Comparison of ENCODE assay signal across 12 cellular contexts in genomic region chr15:58738051-58738707, GRCh38. TPM values are rescaled to one million over a fixed set of nuclear protein-coding genes. Genes with fewer than 3 reads are reported as not detected.
A peak's percentile ranks its signal among the peaks of the same experiment; 100 is the strongest.
DNase-seq lines count a peak whose midpoint lies in the region; ATAC-seq and TF ChIP-seq lines count a peak whose summit lies in the region.
"Had no signal": no experiment of that assay in that cellular context is flagged by ENCODE, and none has a peak within 500 bp of the region (broad histone marks: within the 10 kb centered on the region; RNA-seq: fewer than 3 reads in every experiment).

No MANE protein-coding gene starts in this region.

- no peaks in the 10 kb centered on the region for H3K27me3 Mint-ChIP-seq in activated T-cell treated with anti-CD3 and anti-CD28 coated beads, Interleukin-2, amount 50 U/mL, for 72 hours (ENCODE audit: low read depth)
- H3K27me3 Mint-ChIP-seq: stimulated activated naive B cell treated with anti-CD40 and anti-IgM and Interleukin-4, amounts not matched to agents 10 μg/mL and 1 μg/mL and 100 μg/mL, for 72 hours had no signal

- H3K27ac Mint-ChIP-seq in activated T-cell treated with anti-CD3 and anti-CD28 coated beads, Interleukin-2, amount 50 U/mL, for 72 hours: peak overlapping the region; percentile 81
- H3K27ac Mint-ChIP-seq: stimulated activated naive B cell treated with anti-CD40 and anti-IgM and Interleukin-4, amounts not matched to agents 10 μg/mL and 1 μg/mL and 100 μg/mL, for 72 hours had no signal

- no peaks in the 10 kb centered on the region for H3K9me3 ChIP-seq in subcutaneous abdominal adipose tissue (ENCODE audit: control insufficient read depth in 5 of 5, low read length in 5 of 5)
- H3K9me3 ChIP-seq in A673 (ENCODE audit: low read depth, low read length, poor library complexity, severe bottlenecking): no peaks in the 10 kb centered on the region
- no peaks in the 10 kb centered on the region; the same call in 1 of the 2 replicates for H3K9me3 ChIP-seq in SJCRH30 (replicated peaks)
- H3K9me3 ChIP-seq: heart left ventricle had no signal

- H3K9ac ChIP-seq in subcutaneous abdominal adipose tissue (ENCODE audit: low read length in 5 of 5): no peak overlapping the region

- no peak for TF ChIP-seq CTCF in A673 (conservative IDR thresholded peaks at IDR 0.05; ENCODE audit: low read depth, low read length)

- peaks cover 0 to 1% of the 10 kb centered on the region in 2 donors for H3K36me3 Mint-ChIP-seq in activated T-cell treated with anti-CD3 and anti-CD28 coated beads, Interleukin-2, amount 50 U/mL, for 72 hours (ENCODE audit: insufficient read depth in 2 of 2)
- H3K36me3 Mint-ChIP-seq: stimulated activated naive B cell treated with anti-CD40 and anti-IgM and Interleukin-4, amounts not matched to agents 10 μg/mL and 1 μg/mL and 100 μg/mL, for 72 hours had no signal

- H3K4me3 ChIP-seq in subcutaneous abdominal adipose tissue (ENCODE audit: low read depth in 1 of 5, low read length in 5 of 5) (no peak overlapping the region), A673 (ENCODE audit: low read depth, low read length, poor library complexity, severe bottlenecking) (no peak overlapping the region), SJCRH30 (no peak overlapping the region)
- H3K4me3 ChIP-seq: heart left ventricle had no signal

- DNase-seq in activated T-cell treated with anti-CD3 and anti-CD28 coated beads, Interleukin-2, amount 50 U/mL, for 72 hours: no peak
- DNase-seq in activated T-cell treated with anti-CD3 and anti-CD28 coated beads, Interleukin-2, amount 50 U/mL, for 1 hour: no peak
- DNase-seq in SIG-M5 treated with dmso at 0.1 percent for 504 hours (lab: John Stamatoyannopoulos, UW; ENCODE audit: unreplicated experiment) (peak; percentile 88), fibroblast of gingiva (ENCODE audit: low read depth) (peak; percentile 12), A673 (ENCODE audit: low spot score) (no peak), SJCRH30 (no peak), NCI-H2107 (lab: John Stamatoyannopoulos, UW) (no peak)
- DNase-seq: heart left ventricle; NCI-H774; stimulated activated naive B cell treated with anti-CD40 and anti-IgM and Interleukin-4, amounts not matched to agents 10 μg/mL and 1 μg/mL and 100 μg/mL, for 72 hours had no signal

- peaks cover 0 to 27% (median 19%) of the 10 kb centered on the region in 5 donors for H3K4me1 ChIP-seq in subcutaneous abdominal adipose tissue (ENCODE audit: control insufficient read depth in 5 of 5, insufficient read depth in 5 of 5, low read length in 5 of 5)
- H3K4me1 ChIP-seq in A673 (ENCODE audit: insufficient read depth, low read length, poor library complexity, severe bottlenecking): peaks cover 23% of the 10 kb centered on the region
- no peaks in the 10 kb centered on the region; the same call in none of the 2 replicates for H3K4me1 ChIP-seq in SJCRH30

- H3K36me3 ChIP-seq in subcutaneous abdominal adipose tissue (ENCODE audit: control insufficient read depth in 5 of 5, insufficient read depth in 5 of 5, low read length in 5 of 5): no peaks in the 10 kb centered on the region
- no peaks in the 10 kb centered on the region for H3K36me3 ChIP-seq in A673 (ENCODE audit: insufficient read depth, low read length, poor library complexity, severe bottlenecking)
- peaks cover 14% of the 10 kb centered on the region; the same call in 1 of the 2 replicates for H3K36me3 ChIP-seq in SJCRH30
- H3K36me3 ChIP-seq: heart left ventricle had no signal

- H3K4me1 Mint-ChIP-seq in activated T-cell treated with anti-CD3 and anti-CD28 coated beads, Interleukin-2, amount 50 U/mL, for 72 hours (ENCODE audit: low read depth): peaks cover 69% of the 10 kb centered on the region

- H3K27me3 ChIP-seq in subcutaneous abdominal adipose tissue (ENCODE audit: control insufficient read depth in 5 of 5, insufficient read depth in 4 of 5, low read length in 5 of 5) (no peaks in the 10 kb centered on the region), A673 (replicated peaks; ENCODE audit: insufficient read depth, low read depth, low read length, poor library complexity) (no peaks in the 10 kb centered on the region), SJCRH30 (no peaks in the 10 kb centered on the region)
- H3K27me3 ChIP-seq: heart left ventricle had no signal

- intact Hi-C loops in A673 (cut with micrococcal nuclease; ENCODE audit: unreplicated experiment): no loop called here

- no TSS peak for BruUV-seq in A673 (replicated peaks; lab: Mats Ljungman, UMichigan)

- H3K9me3 Mint-ChIP-seq in activated T-cell treated with anti-CD3 and anti-CD28 coated beads, Interleukin-2, amount 50 U/mL, for 72 hours: no peaks in the 10 kb centered on the region
- H3K9me3 Mint-ChIP-seq: stimulated activated naive B cell treated with anti-CD40 and anti-IgM and Interleukin-4, amounts not matched to agents 10 μg/mL and 1 μg/mL and 100 μg/mL, for 72 hours had no signal

- POLR2A ChIA-PET in A673 (lab: Charles Lee; ENCODE audit: low non-redundant PET): no interaction called here

- H3K27ac ChIP-seq in subcutaneous abdominal adipose tissue (ENCODE audit: low read depth, low read length) (peak overlapping the region; percentile 31), A673 (ENCODE audit: low read depth, low read length, poor library complexity, severe bottlenecking) (no peak overlapping the region), SJCRH30 (no peak overlapping the region)
- H3K27ac ChIP-seq: C4-2B had no signal

- CTCF ChIA-PET in A673 (lab: Charles Lee): no interaction called here

- H3K4me3 Mint-ChIP-seq in activated T-cell treated with anti-CD3 and anti-CD28 coated beads, Interleukin-2, amount 50 U/mL, for 72 hours: peak overlapping the region in 1 of 2 donors; percentile 63
- H3K4me3 Mint-ChIP-seq: stimulated activated naive B cell treated with anti-CD40 and anti-IgM and Interleukin-4, amounts not matched to agents 10 μg/mL and 1 μg/mL and 100 μg/mL, for 72 hours had no signal

- peak; percentile 47 to 51 for ATAC-seq in activated T-cell treated with anti-CD3 and anti-CD28 coated beads, Interleukin-2, amount 50 U/mL, for 72 hours (replicated peaks in 1 of 2)

RNA-seq across cellular contexts. Expression of gene ADAM10, which starts 11.3 kb away (rescaled TPM):
- 100 to 1,000 TPM in 1 of 2 donors, 10 to 100 TPM in 1; 96.5 to 108 TPM for total RNA-seq in activated T-cell treated with anti-CD3 and anti-CD28 coated beads, Interleukin-2, amount 50 U/mL, for 72 hours
- 116 and 130 TPM in 2 replicates for total RNA-seq in A673 (2021)
- total RNA-seq in SJCRH30 (2014; rRNA removed; shearing (Covaris generic)): 292 and 334 TPM in 2 replicates

RNA-seq across cellular contexts. Expression of gene MINDY2, which starts 32.9 kb away (rescaled TPM):
- total RNA-seq in activated T-cell treated with anti-CD3 and anti-CD28 coated beads, Interleukin-2, amount 50 U/mL, for 72 hours: 10 to 100 TPM; 10.6 to 12.3 TPM
- total RNA-seq in A673 (2021): 13.0 and 14.1 TPM in 2 replicates
- total RNA-seq in SJCRH30 (2014; rRNA removed; shearing (Covaris generic)): 38.3 and 42.3 TPM in 2 replicates

Comparison
In these comparisons a context has a peak if more than half of its experiments do, and no peak if none do; other contexts are left out.
1. DNase-seq: peak in SIG-M5 treated with dmso at 0.1 percent for 504 hours (single experiment) and fibroblast of gingiva (single experiment); none in activated T-cell treated with anti-CD3 and anti-CD28 coated beads, Interleukin-2, amount 50 U/mL, for 72 hours (0 of 2), activated T-cell treated with anti-CD3 and anti-CD28 coated beads, Interleukin-2, amount 50 U/mL, for 1 hour (single experiment), A673 (single experiment), SJCRH30 (0 of 2) and NCI-H2107 (single experiment).